Comparison of ENCODE assay signal across 23 cellular contexts in genomic region chr12:536751-537150, GRCh38.
DNase-seq lines count a peak whose midpoint lies in the region; ATAC-seq and TF ChIP-seq lines count a peak whose summit lies in the region.
"Had no signal": no experiment of that assay in that cellular context is flagged by ENCODE, and none has a peak within 500 bp of the region (broad histone marks: within the 10 kb centered on the region; RNA-seq: fewer than 3 reads in every experiment).

No MANE protein-coding gene starts in this region.

- WGBS in transverse colon (ENCODE audit: low coverage in 1 of 2), 2 donors: 77 to 88% methylated on average over 2 of the region's 2 CpGs

- intact Hi-C loops in transverse colon (cut with DNase I; ENCODE audit: low total_unique reads): no loop called here
- intact Hi-C loops in breast epithelium (cut with DNase I; ENCODE audit: low total_unique reads): no loop called here
- intact Hi-C loops in naive thymus-derived CD4-positive, alpha-beta T cell (cut with micrococcal nuclease): no loop called here

- H3K36me3 ChIP-seq in neural progenitor cell (no peaks in the 10 kb centered on the region), transverse colon (no peaks in the 10 kb centered on the region), breast epithelium (no peaks in the 10 kb centered on the region)
- H3K36me3 ChIP-seq in naive thymus-derived CD4-positive, alpha-beta T cell (ENCODE audit: control insufficient read depth in 2 of 3, insufficient read depth in 3 of 3, low read length in 3 of 3): no peaks in the 10 kb centered on the region
- H3K36me3 ChIP-seq: SJSA1 had no signal

- no peak for ATAC-seq in naive thymus-derived CD4-positive, alpha-beta T cell
- no peak for ATAC-seq in activated naive CD4-positive, alpha-beta T cell treated with anti-CD3 and anti-CD28 coated beads, Interleukin-2, amount 50 U/mL, for 72 hours
- ATAC-seq: CD8-positive, alpha-beta T cell; Right ventricle myocardium inferior had no signal

- H3K4me3 Mint-ChIP-seq in neural progenitor cell: no peak overlapping the region
- no peak overlapping the region for H3K4me3 Mint-ChIP-seq in naive thymus-derived CD4-positive, alpha-beta T cell
- H3K4me3 Mint-ChIP-seq: CD8-positive, alpha-beta T cell had no signal

- H3K4me2 ChIP-seq in neural progenitor cell: no peak overlapping the region

- TF ChIP-seq EP300 in transverse colon (IDR thresholded peaks at IDR 0.05; ENCODE audit: low read depth): no peak

- no peaks in the 10 kb centered on the region for H4K20me1 ChIP-seq in neural progenitor cell (ENCODE audit: low read depth)

- no peak for TF ChIP-seq POLR2A in transverse colon (IDR thresholded peaks at IDR 0.05)
- TF ChIP-seq POLR2A in breast epithelium (IDR thresholded peaks at IDR 0.05): no peak

- peaks cover 4% of the 10 kb centered on the region for H3K27me3 Mint-ChIP-seq in neural progenitor cell (ENCODE audit: insufficient read depth, low read depth)
- H3K27me3 Mint-ChIP-seq in naive thymus-derived CD4-positive, alpha-beta T cell: peaks cover 0 to 6% (median 0%) of the 10 kb centered on the region in 5 donors

- H2AFZ ChIP-seq in neural progenitor cell (replicated peaks): no peak overlapping the region
- H2AFZ ChIP-seq: PC-9 had no signal

- H3K27ac ChIP-seq in epithelial cell of prostate (peak overlapping the region; percentile 89), neural progenitor cell (peak overlapping the region; percentile 12), transverse colon (peak overlapping the region; percentile 71 to 90 (median 88)), breast epithelium (no peak overlapping the region)
- no peak overlapping the region for H3K27ac ChIP-seq in naive thymus-derived CD4-positive, alpha-beta T cell (ENCODE audit: low read depth, low read length)
- H3K27ac ChIP-seq: C4-2B, SJSA1 had no signal

- peak; percentile 36 for DNase-seq in NCI-H69 (lab: John Stamatoyannopoulos, UW)
- no peak for DNase-seq in epithelial cell of prostate (ENCODE audit: low read depth, low spot score)
- no peak for DNase-seq in neural progenitor cell (ENCODE audit: low spot score)
- DNase-seq in transverse colon: no peak
- DNase-seq in T1000 (lab: John Stamatoyannopoulos, UW): no peak
- DNase-seq in breast epithelium (ENCODE audit: low spot score in 2 of 2): no peak
- no peak for DNase-seq in naive thymus-derived CD4-positive, alpha-beta T cell
- no peak for DNase-seq in activated naive CD4-positive, alpha-beta T cell treated with anti-CD3 and anti-CD28 coated beads, Interleukin-2, amount 50 U/mL, for 72 hours (ENCODE audit: low spot score in 2 of 2)
- DNase-seq: CD8-positive, alpha-beta T cell; DMS153; DND-41; KBM-7; NCI-H1105 treated with DMSO at 0.1 percent for 48 hours; NCI-H146; NCI-H1930; NCI-H446; NCI-H524 treated with DMSO at 0.1 percent for 48 hours; NCI-H82; NK-92 treated with Interleukin-12 subunit alpha and Interleukin-12 subunit beta, amount 100 ng/mL, for 24 hours; PC-9 had no signal

- POLR2A ChIA-PET in naive thymus-derived CD4-positive, alpha-beta T cell (lab: Charles Lee): interaction anchor here (0.9 kb wide), 1 partner anchor 86 kb away, joined by 6 read pairs; no protein-coding TSS in a partner anchor

- peaks cover 9% of the 10 kb centered on the region for H3K9me3 Mint-ChIP-seq in neural progenitor cell
- peaks cover 3 to 17% (median 8%) of the 10 kb centered on the region in 11 donors for H3K9me3 Mint-ChIP-seq in naive thymus-derived CD4-positive, alpha-beta T cell
- H3K9me3 Mint-ChIP-seq in activated naive CD4-positive, alpha-beta T cell treated with anti-CD3 and anti-CD28 coated beads, Interleukin-2, amount 50 U/mL, for 72 hours: peaks cover 5 to 7% of the 10 kb centered on the region in 2 donors

- in situ Hi-C loops in transverse colon (cut with MboI; ENCODE audit: low pct_ligation_motif_present in 1 of 4, low pct_unique_long_range_greater_than_20kb in 1 of 4, low sequenced_read_pairs in 3 of 4): loop anchor here in 1 of 4 donors (10.0 kb wide), 1 partner anchor 72 kb away; no protein-coding TSS in a partner anchor

- H3K27me3 ChIP-seq in neural progenitor cell (no peaks in the 10 kb centered on the region), transverse colon (no peaks in the 10 kb centered on the region), breast epithelium (no peaks in the 10 kb centered on the region)
- no peaks in the 10 kb centered on the region for H3K27me3 ChIP-seq in naive thymus-derived CD4-positive, alpha-beta T cell (ENCODE audit: control insufficient read depth in 2 of 2, insufficient read depth in 2 of 2, low read length in 2 of 2)
- H3K27me3 ChIP-seq: SJSA1 had no signal

- no peaks in the 10 kb centered on the region for H3K36me3 Mint-ChIP-seq in neural progenitor cell
- peaks cover 0 to 10% (median 5%) of the 10 kb centered on the region in 5 donors for H3K36me3 Mint-ChIP-seq in naive thymus-derived CD4-positive, alpha-beta T cell
- H3K36me3 Mint-ChIP-seq in activated naive CD4-positive, alpha-beta T cell treated with anti-CD3 and anti-CD28 coated beads, Interleukin-2, amount 50 U/mL, for 72 hours: peaks cover 10% of the 10 kb centered on the region in 2 donors
- H3K36me3 Mint-ChIP-seq: CD8-positive, alpha-beta T cell had no signal

- H3K4me1 Mint-ChIP-seq in neural progenitor cell: peaks cover 16% of the 10 kb centered on the region
- H3K4me1 Mint-ChIP-seq in naive thymus-derived CD4-positive, alpha-beta T cell: peaks cover 11 to 30% (median 22%) of the 10 kb centered on the region in 7 donors

- no peak overlapping the region for H3K27ac Mint-ChIP-seq in neural progenitor cell
- peak overlapping the region in 1 of 9 donors; percentile 41 for H3K27ac Mint-ChIP-seq in naive thymus-derived CD4-positive, alpha-beta T cell
- H3K27ac Mint-ChIP-seq in activated naive CD4-positive, alpha-beta T cell treated with anti-CD3 and anti-CD28 coated beads, Interleukin-2, amount 50 U/mL, for 72 hours: no peak overlapping the region
- H3K27ac Mint-ChIP-seq: CD8-positive, alpha-beta T cell had no signal

- H3K9ac ChIP-seq in neural progenitor cell: no peak overlapping the region

- CTCF ChIA-PET in naive thymus-derived CD4-positive, alpha-beta T cell (lab: Charles Lee): interaction anchor here (0.7 to 0.8 kb wide), 3 partner anchors 82 to 520 kb away, joined by 3 to 4 read pairs (median 3); no protein-coding TSS in a partner anchor

- H3K9me3 ChIP-seq in neural progenitor cell (ENCODE audit: low read depth) (no peaks in the 10 kb centered on the region), transverse colon (no peaks in the 10 kb centered on the region), breast epithelium (peaks cover 5 to 6% of the 10 kb centered on the region in 2 donors)
- peaks cover 0 to 11% (median 0%) of the 10 kb centered on the region in 3 experiments for H3K9me3 ChIP-seq in naive thymus-derived CD4-positive, alpha-beta T cell (ENCODE audit: control insufficient read depth in 2 of 3, low read length in 3 of 3)
- H3K9me3 ChIP-seq: SJSA1 had no signal

- no peak for TF ChIP-seq CTCF in neural progenitor cell (IDR thresholded peaks at IDR 0.05)
- no peak for TF ChIP-seq CTCF in transverse colon (IDR thresholded peaks at IDR 0.05)
- TF ChIP-seq CTCF in breast epithelium (IDR thresholded peaks at IDR 0.05): no peak

- H3F3A ChIP-seq in neural progenitor cell (ENCODE audit: low read depth): peaks cover 4% of the 10 kb centered on the region

- peaks cover 19% of the 10 kb centered on the region for H3K4me1 ChIP-seq in neural progenitor cell
- peaks cover 14 to 49% (median 32%) of the 10 kb centered on the region in 4 donors for H3K4me1 ChIP-seq in transverse colon
- no peaks in the 10 kb centered on the region for H3K4me1 ChIP-seq in breast epithelium
- peaks cover 19 to 25% of the 10 kb centered on the region in 2 donors for H3K4me1 ChIP-seq in naive thymus-derived CD4-positive, alpha-beta T cell (ENCODE audit: control insufficient read depth in 2 of 2, insufficient read depth in 2 of 2, low read length in 2 of 2)

- H3K79me2 ChIP-seq in neural progenitor cell (ENCODE audit: low read depth): no peaks in the 10 kb centered on the region

- H3K4me3 ChIP-seq in neural progenitor cell (no peak overlapping the region), transverse colon (no peak overlapping the region), breast epithelium (no peak overlapping the region)
- no peak overlapping the region for H3K4me3 ChIP-seq in naive thymus-derived CD4-positive, alpha-beta T cell (ENCODE audit: low read length)
- H3K4me3 ChIP-seq: PC-9, SJSA1 had no signal

Comparison
In these comparisons a context has a peak if more than half of its experiments do, and no peak if none do; other contexts are left out.
1. H3K27ac ChIP-seq: peak in epithelial cell of prostate (single experiment), neural progenitor cell (single experiment) and transverse colon (4 of 4); none in breast epithelium (0 of 2) and naive thymus-derived CD4-positive, alpha-beta T cell (single experiment).